ENCODE assay signal across 1 cellular context in genomic region chr19:45901912-45902650, GRCh38.
TF ChIP-seq lines count a peak whose summit lies in the region.

MYPOP (minus strand) TSS chr19:45902613; CDS start chr19:45901773, 840 bp downstream.

TF ChIP-seq in GM23338, 12 proteins besides CTCF, POLR2A, EP300 and RAD21 (continued from another document):
- TF ChIP-seq JUNB (IDR thresholded peaks at IDR 0.05; ENCODE audit: unreplicated experiment) (no peak), EZH2phosphoT487 (IDR thresholded peaks at IDR 0.05; ENCODE audit: unreplicated experiment) (no peak), ZNF114 (CRISPR knock-in tag; IDR thresholded peaks at IDR 0.05) (no peak), NANOG (IDR thresholded peaks at IDR 0.05; ENCODE audit: borderline replicate concordance) (no peak), CREB1 (CRISPR knock-in tag; IDR thresholded peaks at IDR 0.05; ENCODE audit: low read depth) (no peak), REST (IDR thresholded peaks at IDR 0.05; ENCODE audit: unreplicated experiment) (no peak)
TF ChIP-seq in GM23338: peak in this region for 0.
